Comparison of ENCODE assay signal across 19 cellular contexts in the genomic region with DNA sequence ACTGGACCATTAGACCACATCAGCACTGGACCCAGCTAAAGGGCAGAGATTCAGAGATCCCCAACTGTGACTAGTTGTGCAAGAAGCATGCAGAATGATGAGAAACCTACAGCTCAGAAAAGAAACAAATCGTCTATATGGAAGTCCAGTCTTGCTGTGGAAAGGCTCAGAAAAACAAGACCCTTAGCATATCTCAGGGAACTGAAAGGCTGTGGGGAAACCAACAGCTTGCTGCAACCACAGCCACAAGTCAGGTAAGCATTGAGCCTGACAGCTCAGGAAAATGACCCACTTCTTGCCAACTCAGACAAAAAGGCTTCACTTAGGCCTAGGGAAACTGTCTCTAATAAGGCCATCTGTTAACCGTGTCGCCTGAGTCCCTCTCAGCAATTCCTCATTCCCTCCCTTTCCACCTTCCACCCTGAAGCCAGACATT.
DNase-seq lines count a peak whose midpoint lies in the region; ATAC-seq, FAIRE-seq and TF ChIP-seq lines count a peak whose summit lies in the region.
"Had no signal": no experiment of that assay in that cellular context is flagged by ENCODE, and none has a peak within 500 bp of the region (broad histone marks: within the 10 kb centered on the region; RNA-seq: fewer than 3 reads in every experiment).

No MANE protein-coding gene starts in this region.

- no peaks in the 10 kb centered on the region for H3K9me3 Mint-ChIP-seq in GM23338
- H3K9me3 Mint-ChIP-seq in stimulated activated naive CD8-positive, alpha-beta T cell treated with anti-CD3 and anti-CD28 coated beads, Interleukin-15, amount 100 ng/mL, for 72 hours, result no peaks in the 10 kb centered on the region
- H3K9me3 Mint-ChIP-seq: activated CD8-positive, alpha-beta T cell treated with anti-CD3 and anti-CD28 coated beads for 36 hours had no signal

- H3K36me3 ChIP-seq in GM23338 (ENCODE audit: insufficient read depth) (no peaks in the 10 kb centered on the region), H1 (ENCODE audit: control insufficient read depth in 2 of 4, insufficient read depth in 4 of 4, low read length in 3 of 4) (no peaks in the 10 kb centered on the region), mesendoderm (ENCODE audit: control insufficient read depth, insufficient read depth, low read length) (no peaks in the 10 kb centered on the region)

- H3K9ac ChIP-seq in H1 (replicated peaks in 1 of 4; ENCODE audit: extremely low read depth in 1 of 4, low read depth in 3 of 4, low read length in 3 of 4) (no peak overlapping the region), mesendoderm (ENCODE audit: low read length) (no peak overlapping the region)
- H3K9ac ChIP-seq: GM23248 had no signal

- H2BK120ac ChIP-seq in H1 (replicated peaks; ENCODE audit: low read depth, low read length) (no peak overlapping the region), mesendoderm (ENCODE audit: low read depth, low read length) (no peak overlapping the region)

- H3K14ac ChIP-seq in H1 (ENCODE audit: insufficient read length), result no peak overlapping the region

- no peak overlapping the region for H3K27ac ChIP-seq in GM23338 (ENCODE audit: low read depth)
- H3K27ac ChIP-seq in H1 (ENCODE audit: low read depth, low read length), result no peak overlapping the region
- H3K27ac ChIP-seq in mesendoderm (ENCODE audit: low read depth, low read length), result no peak overlapping the region
- H3K27ac ChIP-seq: GM23248 had no signal

- no peak for TF ChIP-seq CTCF in GM12865 (IDR thresholded peaks at IDR 0.05; ENCODE audit: insufficient read depth, low read depth, low read length, missing control alignments)
- TF ChIP-seq CTCF in GM23338 (conservative IDR thresholded peaks at IDR 0.05; ENCODE audit: low read depth in 2 of 2), result no peak
- TF ChIP-seq CTCF in H1 (IDR thresholded peaks at IDR 0.05; ENCODE audit: control extremely low read depth in 1 of 3, insufficient read depth in 1 of 3, low read depth in 1 of 3, low read length in 3 of 3), result no peak

- no peak for TF ChIP-seq POLR2A in H1 (IDR thresholded peaks at IDR 0.05; ENCODE audit: control extremely low read depth in 1 of 2, low read depth in 2 of 2, low read length in 2 of 2)

- no peaks in the 10 kb centered on the region for H3K9me2 ChIP-seq in GM23338 (ENCODE audit: insufficient read depth)

- H3K23ac ChIP-seq in H1 (ENCODE audit: insufficient read length) (no peak overlapping the region), mesendoderm (ENCODE audit: low read length) (no peak overlapping the region)

- no peaks in the 10 kb centered on the region for H3K36me3 Mint-ChIP-seq in GM23338 (ENCODE audit: low read depth)

- CTCF ChIA-PET in H1 (lab: Charles Lee; ENCODE audit: partially characterized antibody), result no interaction called here

- no peak for FAIRE-seq in H1 (lab: Jason Lieb, UNC)
- FAIRE-seq: endothelial cell of umbilical vein, frontal cortex, GM12892 had no signal

- no peak for TF ChIP-seq EP300 in H1 (IDR thresholded peaks at IDR 0.05; ENCODE audit: borderline replicate concordance in 1 of 2, low read depth in 2 of 2, low read length in 2 of 2)

- no peak overlapping the region for H3K4me3 Mint-ChIP-seq in GM23338
- H3K4me3 Mint-ChIP-seq in stimulated activated naive CD8-positive, alpha-beta T cell treated with anti-CD3 and anti-CD28 coated beads, Interleukin-15, amount 100 ng/mL, for 72 hours, result no peak overlapping the region
- H3K4me3 Mint-ChIP-seq: activated CD8-positive, alpha-beta T cell treated with anti-CD3 and anti-CD28 coated beads for 36 hours; CD4-positive, alpha-beta T cell; natural killer cell treated with Interleukin-12 subunit alpha and Interleukin-12 subunit beta and Interleukin-15 and Interleukin-18, amount 100 ng/mL, for 72 hours had no signal

- H3K27ac Mint-ChIP-seq in GM23338, result no peak overlapping the region
- H3K27ac Mint-ChIP-seq in stimulated activated naive CD8-positive, alpha-beta T cell treated with anti-CD3 and anti-CD28 coated beads, Interleukin-15, amount 100 ng/mL, for 72 hours, result no peak overlapping the region
- H3K27ac Mint-ChIP-seq: activated CD8-positive, alpha-beta T cell treated with anti-CD3 and anti-CD28 coated beads for 36 hours; CD4-positive, alpha-beta T cell; natural killer cell treated with Interleukin-12 subunit alpha and Interleukin-12 subunit beta and Interleukin-15 and Interleukin-18, amount 100 ng/mL, for 72 hours had no signal

- no peak overlapping the region for H2BK5ac ChIP-seq in H1 (ENCODE audit: low read depth, low read length)
- no peak overlapping the region for H2BK5ac ChIP-seq in mesendoderm (ENCODE audit: low read length)

- H3K9me3 ChIP-seq in H1 (ENCODE audit: insufficient read depth in 2 of 2, low read depth in 1 of 2, low read length in 1 of 2), result no peaks in the 10 kb centered on the region

- no peak overlapping the region for H4K91ac ChIP-seq in H1 (replicated peaks; ENCODE audit: insufficient read length, low read length)

- POLR2A ChIA-PET in H1 (lab: Charles Lee; ENCODE audit: partially characterized antibody), result no interaction called here

- H3K4ac ChIP-seq in H1 (replicated peaks; ENCODE audit: insufficient read length, low read depth, low read length) (no peak overlapping the region), mesendoderm (ENCODE audit: low read depth, low read length) (no peak overlapping the region)

- H3K4me1 ChIP-seq in GM23338 (ENCODE audit: insufficient read depth) (peaks cover 12% of the 10 kb centered on the region; the same call in 1 of the 2 replicates), H1 (replicated peaks in 1 of 4; ENCODE audit: control insufficient read depth in 3 of 4, insufficient read depth in 4 of 4, low read length in 3 of 4) (peaks cover 0 to 6% (median 2%) of the 10 kb centered on the region in 4 experiments; a peak in 2 of 7 replicates), mesendoderm (ENCODE audit: control insufficient read depth, low read depth, low read length) (no peaks in the 10 kb centered on the region)

- no peaks in the 10 kb centered on the region for H3K23me2 ChIP-seq in H1 (ENCODE audit: low read depth, low read length)

- H2BK15ac ChIP-seq in H1 (ENCODE audit: low read length), result no peak overlapping the region
- H2BK15ac ChIP-seq in mesendoderm (replicated peaks; ENCODE audit: low read depth), result no peak overlapping the region

- no peak overlapping the region for H3K4me2 ChIP-seq in GM23338
- H3K4me2 ChIP-seq in H1 (ENCODE audit: insufficient read depth in 1 of 2, low read depth in 2 of 2, low read length in 2 of 2), result no peak overlapping the region
- H3K4me2 ChIP-seq in mesendoderm (ENCODE audit: low read length), result no peak overlapping the region

- DNase-seq in GM12865 (ENCODE audit: low read depth), result peak; percentile 37
- no peak for DNase-seq in GM23338 (ENCODE audit: low spot score)
- DNase-seq in NCI-H524 (lab: John Stamatoyannopoulos, UW), result peak; percentile 86 to 94
- no peak for DNase-seq in H1 (ENCODE audit: low read depth in 1 of 2, low spot score in 2 of 2)
- no peak for DNase-seq in stimulated activated naive CD8-positive, alpha-beta T cell treated with anti-CD3 and anti-CD28 coated beads, Interleukin-15, amount 100 ng/mL, for 72 hours
- no peak for DNase-seq in mesendoderm
- DNase-seq in GM03348 (ENCODE audit: low spot score), result no peak
- DNase-seq: ACHN; activated CD8-positive, alpha-beta T cell treated with anti-CD3 and anti-CD28 coated beads for 36 hours; CD4-positive, alpha-beta T cell; EL; GM23248; MV-4-11 had no signal

- ATAC-seq in GM23338 (peak; percentile 27; the same call in 1 of the 3 replicates), GM21367 (IDR thresholded peaks at IDR 0.05; ENCODE audit: unreplicated experiment) (no peak)
- ATAC-seq in stimulated activated naive CD8-positive, alpha-beta T cell treated with anti-CD3 and anti-CD28 coated beads, Interleukin-15, amount 100 ng/mL, for 72 hours, result no peak
- ATAC-seq: activated CD8-positive, alpha-beta T cell treated with anti-CD3 and anti-CD28 coated beads for 36 hours; natural killer cell treated with Interleukin-12 subunit alpha and Interleukin-12 subunit beta and Interleukin-15 and Interleukin-18, amount 100 ng/mL, for 72 hours had no signal

- no peak for TF ChIP-seq RAD21 in H1 (IDR thresholded peaks at IDR 0.05 in 1 of 2, conservative IDR thresholded peaks at IDR 0.05 in 1 of 2; ENCODE audit: low read depth in 2 of 2, low read length in 2 of 2)

- no peak overlapping the region for H2BK12ac ChIP-seq in H1 (ENCODE audit: low read depth, low read length)

- H3K4me3 ChIP-seq in GM12865 (ENCODE audit: low read depth, low read length), result no peak overlapping the region
- H3K4me3 ChIP-seq in GM23338, result no peak overlapping the region
- H3K4me3 ChIP-seq in H1 (ENCODE audit: extremely low read depth in 1 of 4, insufficient read depth in 2 of 4, low read depth in 3 of 4, low read length in 4 of 4), result no peak overlapping the region
- no peak overlapping the region for H3K4me3 ChIP-seq in mesendoderm (ENCODE audit: low read length)
- H3K4me3 ChIP-seq: GM23248, lung had no signal

- no peaks in the 10 kb centered on the region for H3K27me3 Mint-ChIP-seq in GM23338 (ENCODE audit: insufficient read depth, low read depth, poor library complexity)
- no peaks in the 10 kb centered on the region for H3K27me3 Mint-ChIP-seq in stimulated activated naive CD8-positive, alpha-beta T cell treated with anti-CD3 and anti-CD28 coated beads, Interleukin-15, amount 100 ng/mL, for 72 hours
- H3K27me3 Mint-ChIP-seq: activated CD8-positive, alpha-beta T cell treated with anti-CD3 and anti-CD28 coated beads for 36 hours; CD4-positive, alpha-beta T cell; natural killer cell treated with Interleukin-12 subunit alpha and Interleukin-12 subunit beta and Interleukin-15 and Interleukin-18, amount 100 ng/mL, for 72 hours had no signal

- H3K79me1 ChIP-seq in H1 (ENCODE audit: low read depth, low read length) (no peaks in the 10 kb centered on the region), mesendoderm (ENCODE audit: low read length) (no peaks in the 10 kb centered on the region)

- H3K27me3 ChIP-seq in GM23338 (ENCODE audit: insufficient read depth), result no peaks in the 10 kb centered on the region
- H3K27me3 ChIP-seq in H1 (replicated peaks in 1 of 4; ENCODE audit: control insufficient read depth in 3 of 4, extremely low read depth in 1 of 4, insufficient read depth in 3 of 4, low read length in 3 of 4), result no peaks in the 10 kb centered on the region
- H3K27me3 ChIP-seq in mesendoderm (ENCODE audit: insufficient read depth, low read length, poor library complexity), result no peaks in the 10 kb centered on the region

- H2AK5ac ChIP-seq in H1 (ENCODE audit: low read depth, low read length), result no peak overlapping the region
- no peak overlapping the region for H2AK5ac ChIP-seq in mesendoderm (ENCODE audit: low read length)

- H3K56ac ChIP-seq in H1 (replicated peaks; ENCODE audit: insufficient read length, low read depth, low read length), result no peak overlapping the region
- no peak overlapping the region for H3K56ac ChIP-seq in mesendoderm (ENCODE audit: low read length)

- H3K4me1 Mint-ChIP-seq in GM23338, result peaks cover 16% of the 10 kb centered on the region; the same call in 2 of the 3 replicates
- no peaks in the 10 kb centered on the region for H3K4me1 Mint-ChIP-seq in stimulated activated naive CD8-positive, alpha-beta T cell treated with anti-CD3 and anti-CD28 coated beads, Interleukin-15, amount 100 ng/mL, for 72 hours

- H4K20me1 ChIP-seq in GM23338 (replicated peaks; ENCODE audit: insufficient read depth) (no peaks in the 10 kb centered on the region), H1 (replicated peaks in 1 of 2; ENCODE audit: control insufficient read depth in 1 of 2, insufficient read depth in 2 of 2, low read length in 2 of 2) (no peaks in the 10 kb centered on the region)

- H3K79me2 ChIP-seq in GM23338 (replicated peaks; ENCODE audit: insufficient read depth) (no peaks in the 10 kb centered on the region), H1 (ENCODE audit: control insufficient read depth in 1 of 2, insufficient read depth in 2 of 2, low read length in 2 of 2) (no peaks in the 10 kb centered on the region), mesendoderm (ENCODE audit: control insufficient read depth, insufficient read depth, low read length) (no peaks in the 10 kb centered on the region)

- H2AFZ ChIP-seq in GM23338 (no peak overlapping the region), H1 (ENCODE audit: low read length) (no peak overlapping the region)
- H2AFZ ChIP-seq: GM23248 had no signal

- H4K5ac ChIP-seq in H1 (ENCODE audit: insufficient read length, low read depth, low read length) (no peak overlapping the region), mesendoderm (ENCODE audit: low read length) (no peak overlapping the region)

- H4K8ac ChIP-seq in H1 (ENCODE audit: extremely low read depth, insufficient read depth, low read length), result no peak overlapping the region
- H4K8ac ChIP-seq in mesendoderm (ENCODE audit: low read depth, low read length), result no peak overlapping the region

- H3K18ac ChIP-seq in H1 (ENCODE audit: extremely low read depth, low read length), result peak overlapping the region; percentile 15; the same call in 1 of the 2 replicates
- H3K18ac ChIP-seq in mesendoderm (ENCODE audit: low read length), result no peak overlapping the region

- H3F3A ChIP-seq in GM23338 (replicated peaks; ENCODE audit: low read depth), result no peaks in the 10 kb centered on the region

- no peak overlapping the region for H2BK20ac ChIP-seq in H1 (ENCODE audit: low read length)

- 78% methylated on average over 3 of the region's 3 CpGs; no CpG with 5 or more reads in 1 of the 2 experiments for WGBS in H1 (ENCODE audit: extremely low coverage in 1 of 2, insufficient coverage in 1 of 2, insufficient read length in 1 of 2, insufficient replicate concordance in 2 of 2, low coverage in 1 of 2, low lambda C conversion rate in 2 of 2, missing lambda C conversion rate in 1 of 2), 2 experiments
- no CpG with 5 or more reads among the region's 3 CpGs for WGBS in mesendoderm (ENCODE audit: extremely low coverage, insufficient coverage, low lambda C conversion rate)

Comparison
In these comparisons a context has a peak if more than half of its experiments do, and no peak if none do; other contexts are left out.
1. DNase-seq: peak in GM12865 (single experiment) and NCI-H524 (2 of 2); none in GM23338 (single experiment), H1 (0 of 2), stimulated activated naive CD8-positive, alpha-beta T cell treated with anti-CD3 and anti-CD28 coated beads, Interleukin-15, amount 100 ng/mL, for 72 hours (0 of 2), mesendoderm (single experiment) and GM03348 (single experiment).